Comparison of ENCODE assay signal across 8 cellular contexts in the genomic region with DNA sequence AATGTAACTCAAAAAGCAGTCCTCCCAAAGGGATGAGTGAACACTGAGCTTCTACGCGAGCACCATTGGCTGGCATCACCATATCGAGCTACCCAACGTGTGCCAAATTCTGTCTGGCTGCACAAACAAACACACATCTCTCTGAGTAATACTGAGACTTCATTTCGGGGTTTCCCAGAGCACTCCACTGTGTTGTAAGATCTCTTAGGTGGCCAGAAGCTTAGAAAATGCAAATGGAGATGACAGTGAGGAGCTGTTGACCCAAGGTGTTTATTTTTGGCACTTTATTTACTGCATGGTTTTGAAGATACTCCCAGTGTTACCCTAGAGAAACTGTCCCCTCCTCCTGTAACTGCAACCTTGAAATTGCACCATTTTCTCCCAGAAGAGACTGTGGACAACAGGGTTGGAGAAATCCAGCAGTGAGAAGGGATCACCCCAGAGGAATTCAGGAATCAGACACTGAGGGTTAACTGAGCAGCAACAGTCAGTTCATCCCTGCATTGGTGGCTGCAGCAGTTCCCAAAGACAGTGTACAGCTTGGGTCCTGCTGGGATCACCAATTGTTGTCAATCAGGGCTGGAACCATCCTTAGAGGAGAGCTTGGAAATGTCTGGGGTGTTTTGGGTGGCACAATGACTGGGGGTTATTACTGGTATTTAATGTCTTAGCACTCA. TPM values are rescaled to one million over a fixed set of nuclear protein-coding genes. Genes with fewer than 3 reads are reported as not detected.
DNase-seq lines count a peak whose midpoint lies in the region; ATAC-seq and TF ChIP-seq lines count a peak whose summit lies in the region.

No MANE protein-coding gene starts in this region.

- no peaks in the 10 kb centered on the region for H3K36me3 ChIP-seq in testis (ENCODE audit: low read depth, missing control alignments)

- no peaks in the 10 kb centered on the region for H3K27me3 ChIP-seq in testis

- H3K4me1 ChIP-seq in testis = no peaks in the 10 kb centered on the region

- CTCF ChIA-PET in activated CD4-positive, alpha-beta T cell treated with anti-CD3 and anti-CD28 coated beads for 36 hours (lab: Charles Lee) = interaction anchor here (0.6 to 9.1 kb wide), 26 partner anchors 8 to 134 kb away, joined by 3 to 152 read pairs (median 5); no protein-coding TSS in a partner anchor

- H3K9me3 Mint-ChIP-seq in activated CD4-positive, alpha-beta T cell treated with anti-CD3 and anti-CD28 coated beads for 36 hours (ENCODE audit: low read depth) = no peaks in the 10 kb centered on the region

- H3K27ac Mint-ChIP-seq in activated CD4-positive, alpha-beta T cell treated with anti-CD3 and anti-CD28 coated beads for 36 hours = peak overlapping the region; percentile 95

- no peaks in the 10 kb centered on the region for H3K9me3 ChIP-seq in testis

- peaks cover 87% of the 10 kb centered on the region for H3K4me1 Mint-ChIP-seq in activated CD4-positive, alpha-beta T cell treated with anti-CD3 and anti-CD28 coated beads for 36 hours

- peak overlapping the region; percentile 93 for H3K4me3 Mint-ChIP-seq in activated CD4-positive, alpha-beta T cell treated with anti-CD3 and anti-CD28 coated beads for 36 hours

- WGBS in testis, 2 donors = 71 to 82% methylated on average over 5 of the region's 5 CpGs

- ATAC-seq in activated CD4-positive, alpha-beta T cell treated with anti-CD3 and anti-CD28 coated beads for 36 hours = peak; percentile 61
- ATAC-seq in HG03064 (IDR thresholded peaks at IDR 0.05; ENCODE audit: low read depth, unreplicated experiment) = peak; percentile 61

- H3K4me3 ChIP-seq in testis = no peak overlapping the region

- DNase-seq in activated CD4-positive, alpha-beta T cell treated with anti-CD3 and anti-CD28 coated beads for 36 hours = peak; percentile 76
- DNase-seq in activated CD4-positive, alpha-beta T cell treated with anti-CD3 and anti-CD28 coated beads, Interleukin-2, amount 50 U/mL, for 48 hours = no peak
- DNase-seq in activated T-cell treated with anti-CD3 and anti-CD28 coated beads for 4 hours (peak; percentile 43), testis (no peak), NCI-H2227 treated with DMSO at 0.1 percent for 48 hours (lab: John Stamatoyannopoulos, UW) (no peak), anterior cingulate cortex (lab: John Stamatoyannopoulos, UW) (no peak)
- peak; percentile 22 to 55 for DNase-seq in stimulated activated CD4-positive, alpha-beta T cell treated with anti-CD3 and anti-CD28 coated beads, Interleukin-4, amount 100 ng/mL, for 4 hours

- POLR2A ChIA-PET in activated CD4-positive, alpha-beta T cell treated with anti-CD3 and anti-CD28 coated beads for 36 hours (lab: Charles Lee) = interaction anchor here (0.6 to 2.1 kb wide), 11 partner anchors 10 to 80 kb away, joined by 3 to 8 read pairs (median 4); no protein-coding TSS in a partner anchor

- intact Hi-C loops in activated CD4-positive, alpha-beta T cell treated with anti-CD3 and anti-CD28 coated beads for 36 hours (cut with DNase I, micrococcal nuclease) = loop anchor here (1.0 to 2.0 kb wide), 8 partner anchors 13 to 162 kb away; a partner anchor contains a TSS
- intact Hi-C loops in testis (cut with DNase I; ENCODE audit: low total_unique reads) = no loop called here

- no peaks in the 10 kb centered on the region for H3K27me3 Mint-ChIP-seq in activated CD4-positive, alpha-beta T cell treated with anti-CD3 and anti-CD28 coated beads for 36 hours

- H3K27ac ChIP-seq in testis = no peak overlapping the region

- H3K36me3 Mint-ChIP-seq in activated CD4-positive, alpha-beta T cell treated with anti-CD3 and anti-CD28 coated beads for 36 hours (ENCODE audit: low read depth) = peaks cover 1% of the 10 kb centered on the region

- no peak for TF ChIP-seq CTCF in testis (IDR thresholded peaks at IDR 0.05)

- no peak for TF ChIP-seq POLR2A in testis (IDR thresholded peaks at IDR 0.05)

RNA-seq across cellular contexts. Expression of a gene that starts 1.0 kb away (rescaled TPM):
- total RNA-seq in activated CD4-positive, alpha-beta T cell treated with anti-CD3 and anti-CD28 coated beads for 36 hours = 10 to 100 TPM; 60.0 to 67.0 TPM
- 1 to 10 TPM; 3.7 to 10.0 TPM for total RNA-seq in testis
- polyA plus RNA-seq in testis (ENCODE audit: insufficient read depth, low read depth, low replicate concordance) = 15.1 TPM

Comparison
In these comparisons a context has a peak if more than half of its experiments do, and no peak if none do; other contexts are left out.
1. DNase-seq: peak in activated CD4-positive, alpha-beta T cell treated with anti-CD3 and anti-CD28 coated beads for 36 hours (single experiment), activated T-cell treated with anti-CD3 and anti-CD28 coated beads for 4 hours (single experiment) and stimulated activated CD4-positive, alpha-beta T cell treated with anti-CD3 and anti-CD28 coated beads, Interleukin-4, amount 100 ng/mL, for 4 hours (2 of 2); none in activated CD4-positive, alpha-beta T cell treated with anti-CD3 and anti-CD28 coated beads, Interleukin-2, amount 50 U/mL, for 48 hours (0 of 2), testis (single experiment), NCI-H2227 treated with DMSO at 0.1 percent for 48 hours (single experiment) and anterior cingulate cortex (0 of 58).
2. RNA of a gene that starts 1.0 kb away (total RNA-seq): 60.0 to 67.0 TPM in activated CD4-positive, alpha-beta T cell treated with anti-CD3 and anti-CD28 coated beads for 36 hours; 3.7 to 10.0 TPM in testis; every median in the first group is over 4 times any median in the second.